ENCODE assay signal across 9 cellular contexts in genomic region chr12:124861898-124862676, GRCh38. TPM values are rescaled to one million over a fixed set of nuclear protein-coding genes. Genes with fewer than 3 reads are reported as not detected.
DNase-seq lines count a peak whose midpoint lies in the region; ATAC-seq, FAIRE-seq and TF ChIP-seq lines count a peak whose summit lies in the region.
"Had no signal": no experiment of that assay in that cellular context is flagged by ENCODE, and none has a peak within 500 bp of the region (broad histone marks: within the 10 kb centered on the region; RNA-seq: fewer than 3 reads in every experiment).

No MANE protein-coding gene starts in this region.

- peak overlapping the region; percentile 96 for H3K4me3 ChIP-seq in GM12875 (ENCODE audit: low read depth, low read length)

- TF ChIP-seq CTCF in GM12875 (IDR thresholded peaks at IDR 0.05; ENCODE audit: borderline replicate concordance, insufficient read depth, low read depth, low read length) = no peak

- no peak for DNase-seq in natural killer cell treated with Interleukin-12 subunit alpha and Interleukin-12 subunit beta and Interleukin-15 and Interleukin-18, amount 100 ng/mL, for 72 hours (ENCODE audit: low spot score)
- no peak for DNase-seq in HTR-8/SVneo (ENCODE audit: insufficient read length, low spot score)
- no peak for DNase-seq in HK-2 (ENCODE audit: unreplicated experiment)
- DNase-seq in NCI-H2227 treated with DMSO at 0.1 percent for 48 hours (lab: John Stamatoyannopoulos, UW) = no peak
- DNase-seq: gastrocnemius medialis had no signal

- ATAC-seq in HG03442 (IDR thresholded peaks at IDR 0.05; ENCODE audit: unreplicated experiment) (peak; percentile 30), GM18519 (IDR thresholded peaks at IDR 0.05; ENCODE audit: low FRiP score, unreplicated experiment) (no peak)
- ATAC-seq in natural killer cell treated with Interleukin-12 subunit alpha and Interleukin-12 subunit beta and Interleukin-15 and Interleukin-18, amount 100 ng/mL, for 72 hours = no peak

- H3K27ac Mint-ChIP-seq in natural killer cell treated with Interleukin-12 subunit alpha and Interleukin-12 subunit beta and Interleukin-15 and Interleukin-18, amount 100 ng/mL, for 72 hours = no peak overlapping the region

- peaks cover 0 to 19% of the 10 kb centered on the region in 2 donors for H3K27me3 Mint-ChIP-seq in natural killer cell treated with Interleukin-12 subunit alpha and Interleukin-12 subunit beta and Interleukin-15 and Interleukin-18, amount 100 ng/mL, for 72 hours

- H3K4me1 Mint-ChIP-seq in natural killer cell treated with Interleukin-12 subunit alpha and Interleukin-12 subunit beta and Interleukin-15 and Interleukin-18, amount 100 ng/mL, for 72 hours (ENCODE audit: low read depth in 2 of 2) = peaks cover 18 to 25% of the 10 kb centered on the region in 2 donors

- H3K36me3 Mint-ChIP-seq in natural killer cell treated with Interleukin-12 subunit alpha and Interleukin-12 subunit beta and Interleukin-15 and Interleukin-18, amount 100 ng/mL, for 72 hours = no peaks in the 10 kb centered on the region

- H3K27ac ChIP-seq in angular gyrus (ENCODE audit: low read depth, low read length) = peak overlapping the region; percentile 59

- peak overlapping the region; percentile 86 for H3K4me3 Mint-ChIP-seq in natural killer cell treated with Interleukin-12 subunit alpha and Interleukin-12 subunit beta and Interleukin-15 and Interleukin-18, amount 100 ng/mL, for 72 hours

- no peak for FAIRE-seq in HTR-8/SVneo (lab: Jason Lieb, UNC)

- no peaks in the 10 kb centered on the region for H3K9me3 Mint-ChIP-seq in natural killer cell treated with Interleukin-12 subunit alpha and Interleukin-12 subunit beta and Interleukin-15 and Interleukin-18, amount 100 ng/mL, for 72 hours

RNA-seq across cellular contexts. Expression of gene SCARB1, which starts 1.6 kb away (rescaled TPM):
- 10 to 100 TPM in 1 of 2 donors, 1 to 10 TPM in 1; 10.0 to 45.6 TPM for total RNA-seq in natural killer cell treated with Interleukin-12 subunit alpha and Interleukin-12 subunit beta and Interleukin-15 and Interleukin-18, amount 100 ng/mL, for 72 hours

RNA-seq across cellular contexts. Expression of gene UBC, which starts 52.4 kb away (rescaled TPM):
- total RNA-seq in natural killer cell treated with Interleukin-12 subunit alpha and Interleukin-12 subunit beta and Interleukin-15 and Interleukin-18, amount 100 ng/mL, for 72 hours = 1,000 to 10,000 TPM in 1 of 2 donors, 100 to 1,000 TPM in 1; 691 to 1,324 TPM
